Comparison of ENCODE assay signal across 9 cellular contexts in genomic region chr3:4351164-4351855, GRCh38. TPM values are rescaled to one million over a fixed set of nuclear protein-coding genes. Genes with fewer than 3 reads are reported as not detected.
DNase-seq lines count a peak whose midpoint lies in the region; ATAC-seq and TF ChIP-seq lines count a peak whose summit lies in the region.
"Had no signal": no experiment of that assay in that cellular context is flagged by ENCODE, and none has a peak within 500 bp of the region (broad histone marks: within the 10 kb centered on the region; RNA-seq: fewer than 3 reads in every experiment).

No MANE protein-coding gene starts in this region.

- H3K9me3 Mint-ChIP-seq in activated T-cell treated with anti-CD3 and anti-CD28 coated beads, Interleukin-2, amount 50 U/mL, for 24 hours: no peaks in the 10 kb centered on the region

- H3K27ac Mint-ChIP-seq in activated T-cell treated with anti-CD3 and anti-CD28 coated beads, Interleukin-2, amount 50 U/mL, for 24 hours: peak overlapping the region; percentile 94

- intact Hi-C loops in left lung (cut with DNase I) (loop anchor here in 1 of 2 donors (5.0 kb wide), 1 partner anchor 281 kb away; no protein-coding TSS in a partner anchor), stomach (cut with DNase I; ENCODE audit: low total_unique reads) (loop anchor here (5.0 kb wide), 1 partner anchor 281 kb away; no protein-coding TSS in a partner anchor)

- H3K9me3 ChIP-seq in left lung (no peaks in the 10 kb centered on the region), stomach (no peaks in the 10 kb centered on the region)

- peak overlapping the region; percentile 68 to 82 for H3K27ac ChIP-seq in left lung
- peak overlapping the region in 4 of 5 donors; percentile 9 to 77 (median 48) for H3K27ac ChIP-seq in stomach
- H3K27ac ChIP-seq: SK-N-MC had no signal

- H3K4me1 Mint-ChIP-seq in activated T-cell treated with anti-CD3 and anti-CD28 coated beads, Interleukin-2, amount 50 U/mL, for 24 hours (ENCODE audit: low read depth): peaks cover 25% of the 10 kb centered on the region

- no peak for TF ChIP-seq POLR2A in stomach (IDR thresholded peaks at IDR 0.05)

- H3K36me3 ChIP-seq in left lung: no peaks in the 10 kb centered on the region
- H3K36me3 ChIP-seq in stomach: no peaks in the 10 kb centered on the region

- peak; percentile 33 for DNase-seq in activated T-cell treated with anti-CD3 and anti-CD28 coated beads, Interleukin-2, amount 50 U/mL, for 24 hours
- DNase-seq in left lung (no peak), stomach (no peak), HuH-7 (ENCODE audit: low spot score) (no peak), NCI-H526 (lab: John Stamatoyannopoulos, UW) (no peak)

- H3K4me3 ChIP-seq in left lung (peak overlapping the region; percentile 14 to 17), stomach (peak overlapping the region; percentile 12 to 26 (median 15))
- H3K4me3 ChIP-seq: SK-N-MC had no signal

- ATAC-seq in GM19043 (IDR thresholded peaks at IDR 0.05; ENCODE audit: low read depth, unreplicated experiment): peak; percentile 35
- ATAC-seq in HG03280 (IDR thresholded peaks at IDR 0.05; ENCODE audit: unreplicated experiment): peak; percentile 29
- peak; percentile 78 for ATAC-seq in left lung
- ATAC-seq in HG03045 (IDR thresholded peaks at IDR 0.05; ENCODE audit: unreplicated experiment): no peak

- TF ChIP-seq EP300 in stomach (IDR thresholded peaks at IDR 0.05): no peak

- 20 to 41% (median 26%) methylated on average over 11 of the region's 11 CpGs for WGBS in stomach, 5 donors

- TF ChIP-seq CTCF in left lung (IDR thresholded peaks at IDR 0.05) (peak in 1 of 2 donors; percentile 24), stomach (IDR thresholded peaks at IDR 0.05) (no peak)

- H3K27me3 ChIP-seq in left lung (no peaks in the 10 kb centered on the region), stomach (no peaks in the 10 kb centered on the region)

- no peaks in the 10 kb centered on the region for H3K27me3 Mint-ChIP-seq in activated T-cell treated with anti-CD3 and anti-CD28 coated beads, Interleukin-2, amount 50 U/mL, for 24 hours

- H3K36me3 Mint-ChIP-seq in activated T-cell treated with anti-CD3 and anti-CD28 coated beads, Interleukin-2, amount 50 U/mL, for 24 hours (ENCODE audit: low read depth): no peaks in the 10 kb centered on the region

- H3K4me1 ChIP-seq in left lung (peaks cover 4 to 27% of the 10 kb centered on the region in 2 donors), stomach (peaks cover 13 to 39% (median 25%) of the 10 kb centered on the region in 4 donors)

- peak overlapping the region; percentile 69 for H3K4me3 Mint-ChIP-seq in activated T-cell treated with anti-CD3 and anti-CD28 coated beads, Interleukin-2, amount 50 U/mL, for 24 hours

RNA-seq across cellular contexts. Expression of gene SETMAR, which starts 48.1 kb away (rescaled TPM):
- total RNA-seq in left lung (10 to 100 TPM; 12.8 to 19.4 TPM), stomach (10 to 100 TPM in 3 of 5 donors, 1 to 10 TPM in 2; 3.1 to 28.0 (median 10.5) TPM)
- 10 to 100 TPM; 11.5 to 15.7 (median 14.9) TPM for polyA plus RNA-seq in stomach
